ENCODE assay signal across 10 cellular contexts in the genomic region with DNA sequence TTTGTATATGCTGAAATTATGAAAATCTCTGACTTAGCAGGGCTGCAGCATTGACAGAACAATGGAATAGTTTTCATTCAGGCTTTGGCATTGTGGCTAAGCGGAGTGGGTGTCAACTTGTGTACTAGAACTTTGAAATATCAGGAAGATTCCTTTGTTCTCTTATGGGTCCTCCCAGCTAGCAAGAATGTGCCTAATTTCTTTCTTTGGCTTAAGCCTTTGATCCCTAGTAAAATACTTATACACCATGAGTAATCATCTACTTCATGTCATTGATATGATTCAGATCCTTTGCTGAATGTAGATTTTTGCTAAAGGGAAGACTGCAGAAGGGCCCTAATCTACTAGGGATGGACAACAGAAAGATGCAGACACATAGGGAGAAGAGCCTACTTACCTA. TPM values are rescaled to one million over a fixed set of nuclear protein-coding genes. Genes with fewer than 3 reads are reported as not detected.
DNase-seq lines count a peak whose midpoint lies in the region; ATAC-seq and TF ChIP-seq lines count a peak whose summit lies in the region.
"Had no signal": no experiment of that assay in that cellular context is flagged by ENCODE, and none has a peak within 500 bp of the region (broad histone marks: within the 10 kb centered on the region; RNA-seq: fewer than 3 reads in every experiment).

No MANE protein-coding gene starts in this region.

- TF ChIP-seq POLR2A in thyroid gland (IDR thresholded peaks at IDR 0.05): no peak

- no peaks in the 10 kb centered on the region for H3K36me3 ChIP-seq in thyroid gland

- H3K4me3 Mint-ChIP-seq in activated naive CD4-positive, alpha-beta T cell treated with anti-CD3 and anti-CD28 coated beads for 36 hours: no peak overlapping the region
- no peak overlapping the region for H3K4me3 Mint-ChIP-seq in activated naive CD4-positive, alpha-beta T cell treated with anti-CD3 and anti-CD28 coated beads, Interleukin-2, amount 10 ng/mL, durations not matched to agents 7 days and 5 days
- H3K4me3 Mint-ChIP-seq in activated T-helper 1 cell treated with anti-CD3 and anti-CD28 coated beads, Interleukin-12 subunit alpha, Interleukin-12 subunit beta, Interleukin-2, Interleukin-4 antibody, amounts not matched to agents 30 ng/mL and 10 ng/mL and 1 ng/mL, durations not matched to agents 14 hours and 24 hours and 36 hours: peak overlapping the region; percentile 25
- H3K4me3 Mint-ChIP-seq in activated CD8-positive, alpha-beta memory T cell treated with anti-CD3 and anti-CD28 coated beads, Interleukin-2, amount 10 ng/mL, durations not matched to agents 7 days and 5 days: no peak overlapping the region

- ATAC-seq in activated CD8-positive, alpha-beta memory T cell treated with anti-CD3 and anti-CD28 coated beads, Interleukin-2, amount 10 ng/mL, durations not matched to agents 7 days and 5 days: no peak
- ATAC-seq in HG03039 (IDR thresholded peaks at IDR 0.05; ENCODE audit: unreplicated experiment): no peak

- TF ChIP-seq CTCF in thyroid gland (IDR thresholded peaks at IDR 0.05): no peak

- H3K4me3 ChIP-seq in thyroid gland (replicated peaks in 1 of 3): no peak overlapping the region
- H3K4me3 ChIP-seq: BLaER1 had no signal

- H3K27ac Mint-ChIP-seq in activated naive CD4-positive, alpha-beta T cell treated with anti-CD3 and anti-CD28 coated beads for 36 hours: peak overlapping the region; percentile 61
- no peak overlapping the region for H3K27ac Mint-ChIP-seq in activated naive CD4-positive, alpha-beta T cell treated with anti-CD3 and anti-CD28 coated beads, Interleukin-2, amount 10 ng/mL, durations not matched to agents 7 days and 5 days
- H3K27ac Mint-ChIP-seq in activated T-helper 1 cell treated with anti-CD3 and anti-CD28 coated beads, Interleukin-12 subunit alpha, Interleukin-12 subunit beta, Interleukin-2, Interleukin-4 antibody, amounts not matched to agents 30 ng/mL and 10 ng/mL and 1 ng/mL, durations not matched to agents 14 hours and 24 hours and 36 hours: peak overlapping the region; percentile 74
- H3K27ac Mint-ChIP-seq in activated CD8-positive, alpha-beta memory T cell treated with anti-CD3 and anti-CD28 coated beads, Interleukin-2, amount 10 ng/mL, durations not matched to agents 7 days and 5 days: no peak overlapping the region

- no peaks in the 10 kb centered on the region for H3K9me3 ChIP-seq in thyroid gland

- H3K27me3 Mint-ChIP-seq in activated naive CD4-positive, alpha-beta T cell treated with anti-CD3 and anti-CD28 coated beads for 36 hours (ENCODE audit: low read depth): no peaks in the 10 kb centered on the region
- no peaks in the 10 kb centered on the region for H3K27me3 Mint-ChIP-seq in activated naive CD4-positive, alpha-beta T cell treated with anti-CD3 and anti-CD28 coated beads, Interleukin-2, amount 10 ng/mL, durations not matched to agents 7 days and 5 days
- H3K27me3 Mint-ChIP-seq in activated T-helper 1 cell treated with anti-CD3 and anti-CD28 coated beads, Interleukin-12 subunit alpha, Interleukin-12 subunit beta, Interleukin-2, Interleukin-4 antibody, amounts not matched to agents 30 ng/mL and 10 ng/mL and 1 ng/mL, durations not matched to agents 14 hours and 24 hours and 36 hours (ENCODE audit: insufficient read depth): no peaks in the 10 kb centered on the region
- no peaks in the 10 kb centered on the region for H3K27me3 Mint-ChIP-seq in activated CD8-positive, alpha-beta memory T cell treated with anti-CD3 and anti-CD28 coated beads, Interleukin-2, amount 10 ng/mL, durations not matched to agents 7 days and 5 days

- H3K4me1 ChIP-seq in thyroid gland: peaks cover 2 to 26% of the 10 kb centered on the region in 2 donors

- peaks cover 57% of the 10 kb centered on the region for H3K4me1 Mint-ChIP-seq in activated naive CD4-positive, alpha-beta T cell treated with anti-CD3 and anti-CD28 coated beads for 36 hours (ENCODE audit: low read depth)
- H3K4me1 Mint-ChIP-seq in activated naive CD4-positive, alpha-beta T cell treated with anti-CD3 and anti-CD28 coated beads, Interleukin-2, amount 10 ng/mL, durations not matched to agents 7 days and 5 days: peaks cover 45% of the 10 kb centered on the region
- peaks cover 47% of the 10 kb centered on the region for H3K4me1 Mint-ChIP-seq in activated T-helper 1 cell treated with anti-CD3 and anti-CD28 coated beads, Interleukin-12 subunit alpha, Interleukin-12 subunit beta, Interleukin-2, Interleukin-4 antibody, amounts not matched to agents 30 ng/mL and 10 ng/mL and 1 ng/mL, durations not matched to agents 14 hours and 24 hours and 36 hours (ENCODE audit: low read depth)
- H3K4me1 Mint-ChIP-seq in activated CD8-positive, alpha-beta memory T cell treated with anti-CD3 and anti-CD28 coated beads, Interleukin-2, amount 10 ng/mL, durations not matched to agents 7 days and 5 days: peaks cover 52% of the 10 kb centered on the region

- 77 to 88% methylated on average over 1 of the region's 1 CpG for WGBS in thyroid gland, 2 donors

- intact Hi-C loops in activated naive CD4-positive, alpha-beta T cell treated with anti-CD3 and anti-CD28 coated beads for 36 hours (cut with micrococcal nuclease): loop anchor here (1.0 kb wide), 1 partner anchor 15 kb away; no protein-coding TSS in a partner anchor
- intact Hi-C loops in activated T-helper 1 cell treated with anti-CD3 and anti-CD28 coated beads, Interleukin-12 subunit alpha, Interleukin-12 subunit beta, Interleukin-2, Interleukin-4 antibody, amounts not matched to agents 30 ng/mL and 10 ng/mL and 1 ng/mL, durations not matched to agents 14 hours and 24 hours and 36 hours (cut with micrococcal nuclease): no loop called here
- intact Hi-C loops in thyroid gland (cut with DNase I): no loop called here

- H3K9me3 Mint-ChIP-seq in activated naive CD4-positive, alpha-beta T cell treated with anti-CD3 and anti-CD28 coated beads for 36 hours: peaks cover 3% of the 10 kb centered on the region
- peaks cover 4% of the 10 kb centered on the region for H3K9me3 Mint-ChIP-seq in activated naive CD4-positive, alpha-beta T cell treated with anti-CD3 and anti-CD28 coated beads, Interleukin-2, amount 10 ng/mL, durations not matched to agents 7 days and 5 days
- H3K9me3 Mint-ChIP-seq in activated T-helper 1 cell treated with anti-CD3 and anti-CD28 coated beads, Interleukin-12 subunit alpha, Interleukin-12 subunit beta, Interleukin-2, Interleukin-4 antibody, amounts not matched to agents 30 ng/mL and 10 ng/mL and 1 ng/mL, durations not matched to agents 14 hours and 24 hours and 36 hours: no peaks in the 10 kb centered on the region
- no peaks in the 10 kb centered on the region for H3K9me3 Mint-ChIP-seq in activated CD8-positive, alpha-beta memory T cell treated with anti-CD3 and anti-CD28 coated beads, Interleukin-2, amount 10 ng/mL, durations not matched to agents 7 days and 5 days (ENCODE audit: low read depth)

- H3K27me3 ChIP-seq in thyroid gland: no peaks in the 10 kb centered on the region
- H3K27me3 ChIP-seq: BLaER1 had no signal

- no peak for DNase-seq in activated naive CD4-positive, alpha-beta T cell treated with anti-CD3 and anti-CD28 coated beads for 36 hours
- no peak for DNase-seq in activated naive CD4-positive, alpha-beta T cell treated with anti-CD3 and anti-CD28 coated beads, Interleukin-2, amount 10 ng/mL, durations not matched to agents 7 days and 5 days
- DNase-seq in activated T-helper 1 cell treated with anti-CD3 and anti-CD28 coated beads, Interleukin-12 subunit alpha, Interleukin-12 subunit beta, Interleukin-2, Interleukin-4 antibody, amounts not matched to agents 30 ng/mL and 10 ng/mL and 1 ng/mL, durations not matched to agents 14 hours and 24 hours and 36 hours (ENCODE audit: low spot score): no peak
- DNase-seq in glomerular visceral epithelial cell (ENCODE audit: extremely low spot score) (peak; percentile 15), thyroid gland (no peak), NCI-H1436 (lab: John Stamatoyannopoulos, UW) (no peak)
- DNase-seq in activated CD8-positive, alpha-beta memory T cell treated with anti-CD3 and anti-CD28 coated beads, Interleukin-2, amount 10 ng/mL, durations not matched to agents 7 days and 5 days: no peak
- DNase-seq: NCI-H774 had no signal

- H3K27ac ChIP-seq in thyroid gland: peak overlapping the region; percentile 29 to 37 (median 36)
- H3K27ac ChIP-seq: BLaER1 had no signal

- peaks cover 15% of the 10 kb centered on the region for H3K36me3 Mint-ChIP-seq in activated naive CD4-positive, alpha-beta T cell treated with anti-CD3 and anti-CD28 coated beads for 36 hours (ENCODE audit: low read depth)
- peaks cover 32% of the 10 kb centered on the region for H3K36me3 Mint-ChIP-seq in activated naive CD4-positive, alpha-beta T cell treated with anti-CD3 and anti-CD28 coated beads, Interleukin-2, amount 10 ng/mL, durations not matched to agents 7 days and 5 days
- H3K36me3 Mint-ChIP-seq in activated T-helper 1 cell treated with anti-CD3 and anti-CD28 coated beads, Interleukin-12 subunit alpha, Interleukin-12 subunit beta, Interleukin-2, Interleukin-4 antibody, amounts not matched to agents 30 ng/mL and 10 ng/mL and 1 ng/mL, durations not matched to agents 14 hours and 24 hours and 36 hours (ENCODE audit: low read depth): peaks cover 25% of the 10 kb centered on the region
- H3K36me3 Mint-ChIP-seq in activated CD8-positive, alpha-beta memory T cell treated with anti-CD3 and anti-CD28 coated beads, Interleukin-2, amount 10 ng/mL, durations not matched to agents 7 days and 5 days: peaks cover 23% of the 10 kb centered on the region

- CTCF ChIA-PET in activated naive CD4-positive, alpha-beta T cell treated with anti-CD3 and anti-CD28 coated beads for 36 hours (lab: Charles Lee): interaction anchor here (0.7 kb wide), 1 partner anchor 14 kb away, joined by 3 read pairs; no protein-coding TSS in a partner anchor
- CTCF ChIA-PET in activated naive CD4-positive, alpha-beta T cell treated with anti-CD3 and anti-CD28 coated beads, Interleukin-2, amount 10 ng/mL, durations not matched to agents 7 days and 5 days (lab: Charles Lee): no interaction called here
- CTCF ChIA-PET in activated CD8-positive, alpha-beta memory T cell treated with anti-CD3 and anti-CD28 coated beads, Interleukin-2, amount 10 ng/mL, durations not matched to agents 7 days and 5 days (lab: Charles Lee): no interaction called here

RNA-seq across cellular contexts. Expression of a gene that starts 6.2 kb away (rescaled TPM):
- 10 to 100 TPM; 29.6 to 38.0 TPM for total RNA-seq in activated naive CD4-positive, alpha-beta T cell treated with anti-CD3 and anti-CD28 coated beads for 36 hours
- total RNA-seq in activated T-helper 1 cell treated with anti-CD3 and anti-CD28 coated beads, Interleukin-12 subunit alpha, Interleukin-12 subunit beta, Interleukin-2, Interleukin-4 antibody, amounts not matched to agents 30 ng/mL and 10 ng/mL and 1 ng/mL, durations not matched to agents 14 hours and 24 hours and 36 hours: 46.7 and 50.6 TPM in 2 replicates
- 10 to 100 TPM; 33.6 to 45.1 (median 42.3) TPM for total RNA-seq in thyroid gland
- 10 to 100 TPM; 36.1 to 42.2 TPM for total RNA-seq in activated CD8-positive, alpha-beta memory T cell treated with anti-CD3 and anti-CD28 coated beads, Interleukin-2, amount 10 ng/mL, durations not matched to agents 7 days and 5 days

RNA-seq across cellular contexts. Expression of a gene that starts 11.3 kb away (rescaled TPM):
- total RNA-seq in activated naive CD4-positive, alpha-beta T cell treated with anti-CD3 and anti-CD28 coated beads for 36 hours: 100 to 1,000 TPM; 132 to 141 TPM
- 79.6 and 84.3 TPM in 2 replicates for total RNA-seq in activated T-helper 1 cell treated with anti-CD3 and anti-CD28 coated beads, Interleukin-12 subunit alpha, Interleukin-12 subunit beta, Interleukin-2, Interleukin-4 antibody, amounts not matched to agents 30 ng/mL and 10 ng/mL and 1 ng/mL, durations not matched to agents 14 hours and 24 hours and 36 hours
- 10 to 100 TPM; 26.4 to 94.6 (median 51.0) TPM for total RNA-seq in thyroid gland
- total RNA-seq in activated CD8-positive, alpha-beta memory T cell treated with anti-CD3 and anti-CD28 coated beads, Interleukin-2, amount 10 ng/mL, durations not matched to agents 7 days and 5 days: 10 to 100 TPM; 72.0 to 88.6 TPM

Comparison
In these comparisons a context has a peak if more than half of its experiments do, and no peak if none do; other contexts are left out.
1. H3K27ac Mint-ChIP-seq: peak in activated naive CD4-positive, alpha-beta T cell treated with anti-CD3 and anti-CD28 coated beads for 36 hours (single experiment) and activated T-helper 1 cell treated with anti-CD3 and anti-CD28 coated beads, Interleukin-12 subunit alpha, Interleukin-12 subunit beta, Interleukin-2, Interleukin-4 antibody, amounts not matched to agents 30 ng/mL and 10 ng/mL and 1 ng/mL, durations not matched to agents 14 hours and 24 hours and 36 hours (single experiment); none in activated naive CD4-positive, alpha-beta T cell treated with anti-CD3 and anti-CD28 coated beads, Interleukin-2, amount 10 ng/mL, durations not matched to agents 7 days and 5 days (single experiment) and activated CD8-positive, alpha-beta memory T cell treated with anti-CD3 and anti-CD28 coated beads, Interleukin-2, amount 10 ng/mL, durations not matched to agents 7 days and 5 days (single experiment).